Comparison of ENCODE assay signal across 8 cellular contexts in genomic region chr11:67239795-67240574, GRCh38. TPM values are rescaled to one million over a fixed set of nuclear protein-coding genes. Genes with fewer than 3 reads are reported as not detected.
DNase-seq lines count a peak whose midpoint lies in the region; ATAC-seq and TF ChIP-seq lines count a peak whose summit lies in the region.

No MANE protein-coding gene starts in this region.

- peak overlapping the region; percentile 100 for H3K4me3 Mint-ChIP-seq in activated naive CD4-positive, alpha-beta T cell treated with anti-CD3 and anti-CD28 coated beads, Interleukin-2, amount 50 U/mL, for 24 hours

- peak overlapping the region; percentile 99 for H3K9ac ChIP-seq in SK-N-MC (ENCODE audit: insufficient read length)

- under 1% methylated on average over 22 of the region's 31 CpGs for WGBS in suprapubic skin

- peak overlapping the region; percentile 96 for H3K27ac ChIP-seq in SK-N-MC
- peak overlapping the region; percentile 98 for H3K27ac ChIP-seq in suprapubic skin

- TF ChIP-seq POLR2A in suprapubic skin (IDR thresholded peaks at IDR 0.05) = peak; percentile 79 to 87

- H3K4me3 ChIP-seq in GM06990 (replicated peaks; ENCODE audit: low read depth, low read length) (peak overlapping the region; percentile 96), SK-N-MC (peak overlapping the region; percentile 100), suprapubic skin (peak overlapping the region; percentile 72)

- peaks cover 21% of the 10 kb centered on the region for H3K36me3 Mint-ChIP-seq in activated naive CD4-positive, alpha-beta T cell treated with anti-CD3 and anti-CD28 coated beads, Interleukin-2, amount 50 U/mL, for 24 hours

- H3K9me3 ChIP-seq in SK-N-MC (ENCODE audit: low read depth, low read length) = no peaks in the 10 kb centered on the region
- H3K9me3 ChIP-seq in suprapubic skin = no peaks in the 10 kb centered on the region

- no peaks in the 10 kb centered on the region for H3K27me3 Mint-ChIP-seq in activated naive CD4-positive, alpha-beta T cell treated with anti-CD3 and anti-CD28 coated beads, Interleukin-2, amount 50 U/mL, for 24 hours

- H3K4me1 Mint-ChIP-seq in activated naive CD4-positive, alpha-beta T cell treated with anti-CD3 and anti-CD28 coated beads, Interleukin-2, amount 50 U/mL, for 24 hours = peaks cover 53% of the 10 kb centered on the region

- peak; percentile 85 for ATAC-seq in HG02571 (IDR thresholded peaks at IDR 0.05; ENCODE audit: unreplicated experiment)

- peak; percentile 95 for DNase-seq in GM06990 (ENCODE audit: extremely low read depth, insufficient read length)
- DNase-seq in NCI-H1048 (lab: John Stamatoyannopoulos, UW) = peak; percentile 96
- DNase-seq in SK-N-MC (ENCODE audit: low read depth, low spot score) = peak; percentile 89
- peak; percentile 98 for DNase-seq in globus pallidus (ENCODE audit: low spot score)
- DNase-seq in nucleus accumbens (lab: John Stamatoyannopoulos, UW) = peak; percentile 36 to 99 (median 95)
- DNase-seq in suprapubic skin (ENCODE audit: low spot score in 2 of 2) = peak; percentile 97 to 98

- TF ChIP-seq EP300 in suprapubic skin (IDR thresholded peaks at IDR 0.05) = no peak

- H3K27ac Mint-ChIP-seq in activated naive CD4-positive, alpha-beta T cell treated with anti-CD3 and anti-CD28 coated beads, Interleukin-2, amount 50 U/mL, for 24 hours = peak overlapping the region; percentile 100

- no peaks in the 10 kb centered on the region; the same call in none of the 2 replicates for H3K36me3 ChIP-seq in GM06990 (ENCODE audit: control insufficient read depth, insufficient read depth, low read length)
- peaks cover 34% of the 10 kb centered on the region for H3K36me3 ChIP-seq in SK-N-MC (ENCODE audit: insufficient read depth, low read length)
- peaks cover 20% of the 10 kb centered on the region for H3K36me3 ChIP-seq in suprapubic skin

- H3K9me3 Mint-ChIP-seq in activated naive CD4-positive, alpha-beta T cell treated with anti-CD3 and anti-CD28 coated beads, Interleukin-2, amount 50 U/mL, for 24 hours = no peaks in the 10 kb centered on the region

- H3K27me3 ChIP-seq in GM06990 (replicated peaks; ENCODE audit: control insufficient read depth, insufficient read depth, low read length) (no peaks in the 10 kb centered on the region), suprapubic skin (no peaks in the 10 kb centered on the region)

- H3K4me1 ChIP-seq in suprapubic skin = peaks cover 48% of the 10 kb centered on the region

- TF ChIP-seq CTCF in GM06990 (IDR thresholded peaks at IDR 0.05; ENCODE audit: insufficient read depth, low read length, poor library complexity, severe bottlenecking) = peak; percentile 1
- TF ChIP-seq CTCF in suprapubic skin (IDR thresholded peaks at IDR 0.05) = no peak

RNA-seq across cellular contexts. Expression of gene GRK2, which starts 26.3 kb away (rescaled TPM):
- total RNA-seq in suprapubic skin = 100 to 1,000 TPM in 2 of 4 donors, 10 to 100 TPM in 2; 84.3 to 157 (median 105) TPM

RNA-seq across cellular contexts. Expression of gene ANKRD13D, which starts 49.1 kb away (rescaled TPM):
- total RNA-seq in suprapubic skin = 100 to 1,000 TPM in 1 of 4 donors, 10 to 100 TPM in 3; 55.7 to 154 (median 77.2) TPM

Comparison
In these comparisons a context has a peak if more than half of its experiments do, and no peak if none do; other contexts are left out.
1. Peak in every context shown above with its lines: DNase-seq, ATAC-seq, H3K4me3 ChIP-seq and H3K27ac ChIP-seq.